ENCODE assay signal across 2 cellular contexts in genomic region chr5:36606437-36607113, GRCh38.
TF ChIP-seq lines count a peak whose summit lies in the region.

Gene SLC1A3 (plus strand): TSS chr5:36606606. CDS start chr5:36608424, 1,818 bp downstream.

TF ChIP-seq in liver, 16 proteins besides CTCF, POLR2A, EP300 and RAD21:
- TF ChIP-seq MAX (IDR thresholded peaks at IDR 0.05), result no peak
- TF ChIP-seq YY1 (IDR thresholded peaks at IDR 0.05), result no peak
- TF ChIP-seq TAF1 (conservative IDR thresholded peaks at IDR 0.05), result no peak
- TF ChIP-seq ZBTB33 (IDR thresholded peaks at IDR 0.05), result no peak
- no peak for TF ChIP-seq RXRA (IDR thresholded peaks at IDR 0.05)
- no peak for TF ChIP-seq FOXA2 (IDR thresholded peaks at IDR 0.05)
- TF ChIP-seq GABPA (IDR thresholded peaks at IDR 0.05 in 1 of 2, conservative IDR thresholded peaks at IDR 0.05 in 1 of 2), result no peak
- TF ChIP-seq EGR1 (IDR thresholded peaks at IDR 0.05; ENCODE audit: low read depth in 2 of 2), result no peak
- no peak for TF ChIP-seq FOXA1 (IDR thresholded peaks at IDR 0.05)
- TF ChIP-seq JUND (IDR thresholded peaks at IDR 0.05), result no peak
- no peak for TF ChIP-seq HNF4A (conservative IDR thresholded peaks at IDR 0.05)
- TF ChIP-seq HNF4G (IDR thresholded peaks at IDR 0.05), result no peak
- TF ChIP-seq REST (IDR thresholded peaks at IDR 0.05), result no peak

TF ChIP-seq in HepG2, 621 proteins besides CTCF, POLR2A, EP300 and RAD21:
- TF ChIP-seq ZGPAT (CRISPR knock-in tag; IDR thresholded peaks at IDR 0.05) (no peak), ZNF782 (CRISPR knock-in tag; IDR thresholded peaks at IDR 0.05; ENCODE audit: borderline replicate concordance) (no peak), POLR2G (IDR thresholded peaks at IDR 0.05; ENCODE audit: low read depth, low read length) (no peak), ZBTB10 (CRISPR knock-in tag; IDR thresholded peaks at IDR 0.05; ENCODE audit: borderline replicate concordance) (no peak), ZHX2 (IDR thresholded peaks at IDR 0.05; ENCODE audit: low read depth) (no peak), ZHX2 (CRISPR knock-in tag; IDR thresholded peaks at IDR 0.05; ENCODE audit: borderline replicate concordance) (no peak), DMTF1 (CRISPR knock-in tag; IDR thresholded peaks at IDR 0.05) (no peak), MYPOP (CRISPR knock-in tag; IDR thresholded peaks at IDR 0.05) (no peak), TCF7 (IDR thresholded peaks at IDR 0.05; ENCODE audit: low read depth) (no peak), NR2F6 (IDR thresholded peaks at IDR 0.05) (no peak), NR2F6 (CRISPR knock-in tag; IDR thresholded peaks at IDR 0.05) (no peak), CCAR2 (optimal IDR thresholded peaks at IDR 0.05; ENCODE audit: low read depth, low read length) (no peak), ZNF724P (CRISPR knock-in tag; IDR thresholded peaks at IDR 0.05; ENCODE audit: borderline replicate concordance) (no peak), ZBTB43 (CRISPR knock-in tag; conservative IDR thresholded peaks at IDR 0.05) (no peak), ZNF138 (CRISPR knock-in tag; IDR thresholded peaks at IDR 0.05; ENCODE audit: low read depth) (no peak)
